ENCODE assay signal across 1 cellular context in the genomic region with DNA sequence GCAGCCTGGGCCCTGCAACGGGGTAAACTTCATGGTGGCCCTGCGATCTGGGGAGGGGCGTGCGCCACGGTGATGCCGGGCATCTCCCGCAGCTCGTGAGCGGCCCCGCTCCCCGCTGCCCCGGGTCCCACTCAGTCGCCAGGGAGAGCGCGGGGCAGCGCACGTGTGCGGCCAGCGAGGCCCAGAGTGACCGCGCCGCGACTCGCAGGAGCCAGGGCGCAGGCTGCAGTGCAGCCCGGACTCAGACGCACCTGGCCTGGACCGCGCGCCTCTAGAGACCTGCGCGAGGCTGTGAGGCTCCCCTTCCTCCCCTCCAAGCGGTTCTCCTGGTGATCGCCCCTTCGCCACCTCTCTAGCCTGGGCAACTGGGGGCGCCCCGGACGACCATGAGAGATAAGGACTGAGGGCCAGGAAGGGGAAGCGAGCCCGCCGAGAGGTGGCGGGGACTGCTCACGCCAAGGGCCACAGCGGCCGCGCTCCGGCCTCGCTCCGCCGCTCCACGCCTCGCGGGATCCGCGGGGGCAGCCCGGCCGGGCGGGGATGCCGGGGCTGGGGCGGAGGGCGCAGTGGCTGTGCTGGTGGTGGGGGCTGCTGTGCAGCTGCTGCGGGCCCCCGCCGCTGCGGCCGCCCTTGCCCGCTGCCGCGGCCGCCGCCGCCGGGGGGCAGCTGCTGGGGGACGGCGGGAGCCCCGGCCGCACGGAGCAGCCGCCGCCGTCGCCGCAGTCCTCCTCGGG.
TF ChIP-seq lines count a peak whose summit lies in the region.

No MANE protein-coding gene starts in this region.

TF ChIP-seq in H1, 55 proteins besides CTCF, POLR2A, EP300 and RAD21:
- TF ChIP-seq BCL11A (IDR thresholded peaks at IDR 0.05; ENCODE audit: low read depth in 2 of 2, low read length in 2 of 2) = no peak
- TF ChIP-seq CBX5 (IDR thresholded peaks at IDR 0.05; ENCODE audit: low read depth, low read length) = no peak
- no peak for TF ChIP-seq YY1 (IDR thresholded peaks at IDR 0.05; ENCODE audit: low read depth, low read length)
- no peak for TF ChIP-seq TBP (IDR thresholded peaks at IDR 0.05; ENCODE audit: low read depth, low read length)
- TF ChIP-seq RNF2 (IDR thresholded peaks at IDR 0.05; ENCODE audit: borderline replicate concordance, low read depth, low read length, missing control alignments, poor library complexity, severe bottlenecking) = no peak
- no peak for TF ChIP-seq CEBPB (IDR thresholded peaks at IDR 0.05; ENCODE audit: low read depth, low read length)
- no peak for TF ChIP-seq SP1 (IDR thresholded peaks at IDR 0.05; ENCODE audit: low read depth, low read length)
- no peak for TF ChIP-seq NRF1 (IDR thresholded peaks at IDR 0.05; ENCODE audit: low read depth, low read length)
- TF ChIP-seq TAF7 (optimal IDR thresholded peaks at IDR 0.05; ENCODE audit: borderline replicate concordance, low read depth, low read length) = no peak
- no peak; the same call in 1 of the 2 replicates for TF ChIP-seq RBBP5 (IDR thresholded peaks at IDR 0.05; ENCODE audit: borderline replicate concordance, low read depth, low read length)
- TF ChIP-seq HDAC2 (IDR thresholded peaks at IDR 0.05; ENCODE audit: borderline replicate concordance in 1 of 2, low read depth in 2 of 2, low read length in 2 of 2) = no peak
- no peak for TF ChIP-seq EGR1 (IDR thresholded peaks at IDR 0.05; ENCODE audit: borderline replicate concordance, low read depth, low read length)
- TF ChIP-seq MAFK (IDR thresholded peaks at IDR 0.05; ENCODE audit: low read depth, low read length) = no peak
- TF ChIP-seq SIRT6 (IDR thresholded peaks at IDR 0.05; ENCODE audit: low read length) = no peak
- no peak for TF ChIP-seq GABPA (IDR thresholded peaks at IDR 0.05; ENCODE audit: borderline replicate concordance, insufficient read depth, low read length)
- TF ChIP-seq, protein P1, sequence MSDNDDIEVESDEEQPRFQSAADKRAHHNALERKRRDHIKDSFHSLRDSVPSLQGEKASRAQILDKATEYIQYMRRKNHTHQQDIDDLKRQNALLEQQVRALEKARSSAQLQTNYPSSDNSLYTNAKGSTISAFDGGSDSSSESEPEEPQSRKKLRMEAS (IDR thresholded peaks at IDR 0.05) = 0 out of 2 replicates have a peak, but pooled peaks have one; percentile 48
- TF ChIP-seq E2F6 (IDR thresholded peaks at IDR 0.05) = peak; percentile 69
- 0 out of 2 replicates have a peak, but pooled peaks have one; percentile 18 for TF ChIP-seq PHF8 (conservative IDR thresholded peaks at IDR 0.05; ENCODE audit: low read depth, low read length)
- TF ChIP-seq NANOG (IDR thresholded peaks at IDR 0.05; ENCODE audit: insufficient read depth, low read depth, low read length, poor library complexity, severe bottlenecking) = no peak
- TF ChIP-seq CREB1 (IDR thresholded peaks at IDR 0.05) = no peak
- no peak for TF ChIP-seq SIN3A (conservative IDR thresholded peaks at IDR 0.05 in 1 of 2, IDR thresholded peaks at IDR 0.05 in 1 of 2; ENCODE audit: low read depth in 1 of 2, low read length in 2 of 2)
- TF ChIP-seq CBX8 (IDR thresholded peaks at IDR 0.05; ENCODE audit: borderline replicate concordance, low read depth, low read length) = no peak
- TF ChIP-seq CTBP2 (IDR thresholded peaks at IDR 0.05; ENCODE audit: borderline replicate concordance, insufficient read depth, insufficient read length, low read length) = no peak
- TF ChIP-seq BACH1 (IDR thresholded peaks at IDR 0.05; ENCODE audit: low read length) = no peak
- TF ChIP-seq JUN (IDR thresholded peaks at IDR 0.05; ENCODE audit: low read depth, low read length) = no peak
- no peak for TF ChIP-seq SP4 (IDR thresholded peaks at IDR 0.05; ENCODE audit: low read length)
- TF ChIP-seq, protein P2, sequence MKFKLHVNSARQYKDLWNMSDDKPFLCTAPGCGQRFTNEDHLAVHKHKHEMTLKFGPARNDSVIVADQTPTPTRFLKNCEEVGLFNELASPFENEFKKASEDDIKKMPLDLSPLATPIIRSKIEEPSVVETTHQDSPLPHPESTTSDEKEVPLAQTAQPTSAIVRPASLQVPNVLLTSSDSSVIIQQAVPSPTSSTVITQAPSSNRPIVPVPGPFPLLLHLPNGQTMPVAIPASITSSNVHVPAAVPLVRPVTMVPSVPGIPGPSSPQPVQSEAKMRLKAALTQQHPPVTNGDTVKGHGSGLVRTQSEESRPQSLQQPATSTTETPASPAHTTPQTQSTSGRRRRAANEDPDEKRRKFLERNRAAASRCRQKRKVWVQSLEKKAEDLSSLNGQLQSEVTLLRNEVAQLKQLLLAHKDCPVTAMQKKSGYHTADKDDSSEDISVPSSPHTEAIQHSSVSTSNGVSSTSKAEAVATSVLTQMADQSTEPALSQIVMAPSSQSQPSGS (IDR thresholded peaks at IDR 0.05; ENCODE audit: low read length) = no peak
- TF ChIP-seq, protein P3, sequence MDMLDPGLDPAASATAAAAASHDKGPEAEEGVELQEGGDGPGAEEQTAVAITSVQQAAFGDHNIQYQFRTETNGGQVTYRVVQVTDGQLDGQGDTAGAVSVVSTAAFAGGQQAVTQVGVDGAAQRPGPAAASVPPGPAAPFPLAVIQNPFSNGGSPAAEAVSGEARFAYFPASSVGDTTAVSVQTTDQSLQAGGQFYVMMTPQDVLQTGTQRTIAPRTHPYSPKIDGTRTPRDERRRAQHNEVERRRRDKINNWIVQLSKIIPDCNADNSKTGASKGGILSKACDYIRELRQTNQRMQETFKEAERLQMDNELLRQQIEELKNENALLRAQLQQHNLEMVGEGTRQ (IDR thresholded peaks at IDR 0.05; ENCODE audit: low read length) = no peak
- TF ChIP-seq SAP30 (IDR thresholded peaks at IDR 0.05; ENCODE audit: insufficient read depth, insufficient replicate concordance, low read length) = no peak
- TF ChIP-seq ATF3 (IDR thresholded peaks at IDR 0.05; ENCODE audit: insufficient read depth, low read depth, low read length) = no peak
- no peak for TF ChIP-seq GTF2F1 (IDR thresholded peaks at IDR 0.05; ENCODE audit: borderline replicate concordance, low read depth, low read length)
- no peak for TF ChIP-seq TEAD4 (IDR thresholded peaks at IDR 0.05; ENCODE audit: low read depth, low read length)
- TF ChIP-seq CHD7 (IDR thresholded peaks at IDR 0.05; ENCODE audit: insufficient replicate concordance, low read length) = no peak
- TF ChIP-seq RXRA (IDR thresholded peaks at IDR 0.05; ENCODE audit: insufficient read depth, low read depth, low read length) = no peak
- no peak for TF ChIP-seq KDM5A (IDR thresholded peaks at IDR 0.05; ENCODE audit: low read length)
- no peak for TF ChIP-seq ZNF274 (IDR thresholded peaks at IDR 0.05; ENCODE audit: borderline replicate concordance, extremely low read depth, low read length)
- no peak for TF ChIP-seq SRF (IDR thresholded peaks at IDR 0.05; ENCODE audit: low read depth, low read length)
- peak; percentile 49 for TF ChIP-seq KDM4A (IDR thresholded peaks at IDR 0.05; ENCODE audit: low read depth, low read length, severe bottlenecking)
- TF ChIP-seq POU5F1 (IDR thresholded peaks at IDR 0.05; ENCODE audit: low read depth, low read length) = no peak
- TF ChIP-seq POLR2AphosphoS5 (IDR thresholded peaks at IDR 0.05; ENCODE audit: low read depth, low read length) = no peak
- TF ChIP-seq FOSL1 (IDR thresholded peaks at IDR 0.05; ENCODE audit: insufficient read depth, low read depth, low read length) = no peak
- no peak for TF ChIP-seq SP2 (IDR thresholded peaks at IDR 0.05; ENCODE audit: low read length)
- TF ChIP-seq TAF1 (IDR thresholded peaks at IDR 0.05; ENCODE audit: low read depth, low read length) = no peak
- TF ChIP-seq CHD2 (IDR thresholded peaks at IDR 0.05; ENCODE audit: low read length) = no peak
- TF ChIP-seq SUZ12 (IDR thresholded peaks at IDR 0.05; ENCODE audit: low read length) = peak; percentile 79
- TF ChIP-seq BRCA1 (IDR thresholded peaks at IDR 0.05; ENCODE audit: low read depth, low read length) = no peak
- TF ChIP-seq RFX5 (IDR thresholded peaks at IDR 0.05; ENCODE audit: borderline replicate concordance, low read depth, low read length) = no peak
- no peak for TF ChIP-seq CHD1 (IDR thresholded peaks at IDR 0.05; ENCODE audit: low read depth, low read length)
- TF ChIP-seq KDM1A (IDR thresholded peaks at IDR 0.05; ENCODE audit: borderline replicate concordance, low read length) = no peak
- peak; percentile 89 for TF ChIP-seq EZH2 (IDR thresholded peaks at IDR 0.05; ENCODE audit: low read depth, low read length, severe bottlenecking)
- TF ChIP-seq SIX5 (IDR thresholded peaks at IDR 0.05; ENCODE audit: low read depth, low read length) = no peak
- no peak for TF ChIP-seq TCF12 (IDR thresholded peaks at IDR 0.05; ENCODE audit: low read depth, low read length)
- no peak for TF ChIP-seq HDAC6 (IDR thresholded peaks at IDR 0.05; ENCODE audit: low read depth, low read length)
- TF ChIP-seq ASH2L (IDR thresholded peaks at IDR 0.05; ENCODE audit: low read length) = peak; percentile 36
- no peak for TF ChIP-seq JUND (IDR thresholded peaks at IDR 0.05; ENCODE audit: low read length)
